Comparison of ENCODE assay signal across 8 cellular contexts in the genomic region with DNA sequence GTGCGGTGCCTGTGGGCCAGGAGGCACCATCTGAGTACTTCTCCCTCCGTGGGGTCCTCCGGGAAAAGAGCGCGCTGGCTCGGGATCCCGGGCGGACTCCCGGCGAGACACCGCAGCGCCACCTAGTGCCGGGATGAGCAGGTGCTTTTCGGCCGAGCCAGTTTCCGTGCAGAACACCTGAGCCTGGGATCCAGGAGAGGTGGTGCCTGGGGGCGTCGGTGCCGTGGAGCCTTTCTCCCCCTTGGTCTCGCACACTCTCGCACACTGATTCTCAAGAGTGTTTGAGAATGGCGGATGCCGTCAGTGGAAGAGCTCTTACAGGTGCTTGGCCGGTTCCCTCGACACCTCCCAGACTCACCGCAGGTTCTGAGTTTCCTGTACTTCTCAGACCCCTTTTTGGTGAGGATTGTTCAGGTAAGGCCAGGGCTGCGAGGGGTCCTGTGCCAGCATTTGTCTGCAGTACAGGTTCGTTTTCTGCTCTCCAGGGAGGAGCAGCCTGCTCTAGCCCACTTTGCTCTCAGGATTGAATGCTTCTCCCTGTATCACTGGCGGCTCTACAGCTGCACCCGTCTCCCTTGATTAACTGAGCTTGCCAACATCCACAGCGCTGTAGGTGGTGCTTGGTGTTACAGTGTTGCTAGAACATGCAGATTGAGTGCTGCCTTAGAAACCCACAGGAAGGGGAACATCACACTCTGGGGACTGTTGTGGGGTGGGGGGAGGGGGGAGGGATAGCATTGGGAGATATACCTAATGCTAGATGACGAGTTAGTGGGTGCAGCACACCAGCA. TPM values are rescaled to one million over a fixed set of nuclear protein-coding genes. Genes with fewer than 3 reads are reported as not detected.
DNase-seq lines count a peak whose midpoint lies in the region; ATAC-seq and TF ChIP-seq lines count a peak whose summit lies in the region.

No MANE protein-coding gene starts in this region.

- H3K4me3 Mint-ChIP-seq in activated CD4-positive, alpha-beta memory T cell treated with anti-CD3 and anti-CD28 coated beads, Interleukin-2, amount 10 ng/mL, durations not matched to agents 7 days and 5 days, result no peak overlapping the region
- peak overlapping the region; percentile 22 to 81 (median 66) for H3K4me3 Mint-ChIP-seq in naive thymus-derived CD8-positive, alpha-beta T cell

- DNase-seq in DMS53 (lab: John Stamatoyannopoulos, UW) (peak; percentile 77), NB4 (ENCODE audit: low read depth) (peak; percentile 38), esophagus muscularis mucosa (ENCODE audit: extremely low spot score) (no peak), upper lobe of right lung (peak; percentile 87)
- DNase-seq in activated CD4-positive, alpha-beta memory T cell treated with anti-CD3 and anti-CD28 coated beads, Interleukin-2, amount 10 ng/mL, durations not matched to agents 7 days and 5 days, result peak; percentile 46
- peak in 7 of 10 donors; percentile 29 to 51 (median 41) for DNase-seq in naive thymus-derived CD8-positive, alpha-beta T cell

- H3K27ac ChIP-seq in esophagus muscularis mucosa (replicated peaks in 1 of 4), result no peak overlapping the region
- H3K27ac ChIP-seq in upper lobe of right lung, result no peak overlapping the region

- TF ChIP-seq CTCF in NB4 (IDR thresholded peaks at IDR 0.05; ENCODE audit: low read depth, low read length) (peak; percentile 63), esophagus muscularis mucosa (IDR thresholded peaks at IDR 0.05) (peak; percentile 72 to 93 (median 83)), upper lobe of right lung (IDR thresholded peaks at IDR 0.05) (peak; percentile 84)

- H3K4me3 ChIP-seq in NB4 (ENCODE audit: low read depth, low read length), result no peak overlapping the region
- H3K4me3 ChIP-seq in esophagus muscularis mucosa, result peak overlapping the region in 3 of 4 donors; percentile 15 to 38 (median 38)
- peak overlapping the region; percentile 1 for H3K4me3 ChIP-seq in upper lobe of right lung

- peaks cover 16% of the 10 kb centered on the region for H3K36me3 Mint-ChIP-seq in activated CD4-positive, alpha-beta memory T cell treated with anti-CD3 and anti-CD28 coated beads, Interleukin-2, amount 10 ng/mL, durations not matched to agents 7 days and 5 days (ENCODE audit: low read depth)
- H3K36me3 Mint-ChIP-seq in naive thymus-derived CD8-positive, alpha-beta T cell, result peaks cover 0 to 27% (median 1%) of the 10 kb centered on the region in 3 donors

- H3K27ac Mint-ChIP-seq in activated CD4-positive, alpha-beta memory T cell treated with anti-CD3 and anti-CD28 coated beads, Interleukin-2, amount 10 ng/mL, durations not matched to agents 7 days and 5 days, result no peak overlapping the region
- H3K27ac Mint-ChIP-seq in naive thymus-derived CD8-positive, alpha-beta T cell, result peak overlapping the region in 8 of 10 donors; percentile 34 to 88 (median 78)

- H3K27me3 Mint-ChIP-seq in activated CD4-positive, alpha-beta memory T cell treated with anti-CD3 and anti-CD28 coated beads, Interleukin-2, amount 10 ng/mL, durations not matched to agents 7 days and 5 days, result no peaks in the 10 kb centered on the region
- H3K27me3 Mint-ChIP-seq in naive thymus-derived CD8-positive, alpha-beta T cell, result no peaks in the 10 kb centered on the region

- no peak for TF ChIP-seq POLR2A in NB4 (IDR thresholded peaks at IDR 0.05; ENCODE audit: extremely low read depth, insufficient read length)
- TF ChIP-seq POLR2A in esophagus muscularis mucosa (IDR thresholded peaks at IDR 0.05; ENCODE audit: low read depth), result no peak

- intact Hi-C loops in esophagus muscularis mucosa (cut with DNase I) (loop anchor here (2.0 to 5.0 kb wide), 2 partner anchors 106 to 423 kb away; no protein-coding TSS in a partner anchor), upper lobe of right lung (cut with DNase I) (no loop called here)

- ATAC-seq in naive thymus-derived CD8-positive, alpha-beta T cell, result peak; percentile 83 to 91
- ATAC-seq in upper lobe of right lung (peak; percentile 87), GM18870 (IDR thresholded peaks at IDR 0.05; ENCODE audit: unreplicated experiment) (no peak), GM21619 (IDR thresholded peaks at IDR 0.05; ENCODE audit: unreplicated experiment) (no peak)

- H3K4me1 ChIP-seq in esophagus muscularis mucosa, result peaks cover 4 to 13% (median 9%) of the 10 kb centered on the region in 4 donors
- H3K4me1 ChIP-seq in upper lobe of right lung, result peaks cover 5% of the 10 kb centered on the region

- H3K4me1 Mint-ChIP-seq in activated CD4-positive, alpha-beta memory T cell treated with anti-CD3 and anti-CD28 coated beads, Interleukin-2, amount 10 ng/mL, durations not matched to agents 7 days and 5 days, result peaks cover 13% of the 10 kb centered on the region
- peaks cover 8 to 34% (median 26%) of the 10 kb centered on the region in 4 donors for H3K4me1 Mint-ChIP-seq in naive thymus-derived CD8-positive, alpha-beta T cell

- H3K27me3 ChIP-seq in esophagus muscularis mucosa (no peaks in the 10 kb centered on the region), upper lobe of right lung (no peaks in the 10 kb centered on the region)

- H3K9me3 Mint-ChIP-seq in activated CD4-positive, alpha-beta memory T cell treated with anti-CD3 and anti-CD28 coated beads, Interleukin-2, amount 10 ng/mL, durations not matched to agents 7 days and 5 days, result no peaks in the 10 kb centered on the region
- H3K9me3 Mint-ChIP-seq in naive thymus-derived CD8-positive, alpha-beta T cell, result no peaks in the 10 kb centered on the region

- POLR2A ChIA-PET in activated CD4-positive, alpha-beta memory T cell treated with anti-CD3 and anti-CD28 coated beads, Interleukin-2, amount 10 ng/mL, durations not matched to agents 7 days and 5 days (lab: Charles Lee), result interaction anchor here (0.6 kb wide), 1 partner anchor 304 kb away, joined by 3 read pairs; no protein-coding TSS in a partner anchor
- POLR2A ChIA-PET in naive thymus-derived CD8-positive, alpha-beta T cell (lab: Charles Lee), result interaction anchor here (0.7 kb wide), 1 partner anchor 134 kb away, joined by 4 read pairs; no protein-coding TSS in a partner anchor

- H3K36me3 ChIP-seq in esophagus muscularis mucosa (peaks cover 0 to 34% (median 27%) of the 10 kb centered on the region in 4 donors), upper lobe of right lung (peaks cover 1% of the 10 kb centered on the region)

- 48% methylated on average over 20 of the region's 32 CpGs for WGBS in esophagus muscularis mucosa

- H3K9me3 ChIP-seq in esophagus muscularis mucosa, result no peaks in the 10 kb centered on the region
- no peaks in the 10 kb centered on the region for H3K9me3 ChIP-seq in upper lobe of right lung

- CTCF ChIA-PET in activated CD4-positive, alpha-beta memory T cell treated with anti-CD3 and anti-CD28 coated beads, Interleukin-2, amount 10 ng/mL, durations not matched to agents 7 days and 5 days (lab: Charles Lee), result interaction anchor here (0.6 to 1.1 kb wide), 3 partner anchors 10 to 295 kb away, joined by 3 to 4 read pairs (median 4); no protein-coding TSS in a partner anchor

- no peak for TF ChIP-seq EP300 in esophagus muscularis mucosa (IDR thresholded peaks at IDR 0.05)

RNA-seq across cellular contexts. Expression of a gene that starts 23.4 kb away (rescaled TPM):
- total RNA-seq in activated CD4-positive, alpha-beta memory T cell treated with anti-CD3 and anti-CD28 coated beads, Interleukin-2, amount 10 ng/mL, durations not matched to agents 7 days and 5 days, result 100 to 1,000 TPM; 133 to 135 TPM
- total RNA-seq in esophagus muscularis mucosa, result 10 to 100 TPM; 38.1 to 56.7 (median 53.6) TPM
- total RNA-seq in naive thymus-derived CD8-positive, alpha-beta T cell, result 100 to 1,000 TPM; 155 to 170 TPM
- polyA plus RNA-seq in naive thymus-derived CD8-positive, alpha-beta T cell, result 10 to 100 TPM; 41.2 to 91.9 (median 53.9) TPM
- 84.5 TPM for total RNA-seq in upper lobe of right lung

RNA-seq across cellular contexts. Expression of a gene that starts 39.8 kb away (rescaled TPM):
- total RNA-seq in activated CD4-positive, alpha-beta memory T cell treated with anti-CD3 and anti-CD28 coated beads, Interleukin-2, amount 10 ng/mL, durations not matched to agents 7 days and 5 days, result 1 to 10 TPM; 2.4 to 3.7 TPM
- total RNA-seq in esophagus muscularis mucosa (10 to 100 TPM in 1 of 4 donors, 1 to 10 TPM in 3; 3.4 to 22.7 (median 6.5) TPM), upper lobe of right lung (27.4 TPM)
- total RNA-seq in naive thymus-derived CD8-positive, alpha-beta T cell, result 10 to 100 TPM; 10.3 to 12.7 TPM
- under 1 TPM; 0.40 to 0.88 (median 0.43) TPM for polyA plus RNA-seq in naive thymus-derived CD8-positive, alpha-beta T cell

RNA-seq across cellular contexts. Expression of a gene that starts 58.7 kb away (rescaled TPM):
- 10 to 100 TPM; 30.4 to 32.1 TPM for total RNA-seq in activated CD4-positive, alpha-beta memory T cell treated with anti-CD3 and anti-CD28 coated beads, Interleukin-2, amount 10 ng/mL, durations not matched to agents 7 days and 5 days
- 10 to 100 TPM; 11.5 to 27.5 (median 17.3) TPM for total RNA-seq in esophagus muscularis mucosa
- 10 to 100 TPM; 42.8 to 43.6 TPM for total RNA-seq in naive thymus-derived CD8-positive, alpha-beta T cell
- 10 to 100 TPM; 28.6 to 46.2 (median 33.9) TPM for polyA plus RNA-seq in naive thymus-derived CD8-positive, alpha-beta T cell
- 21.4 TPM for total RNA-seq in upper lobe of right lung

Comparison
In these comparisons a context has a peak if more than half of its experiments do, and no peak if none do; other contexts are left out.
1. ATAC-seq: peak in naive thymus-derived CD8-positive, alpha-beta T cell (2 of 2) and upper lobe of right lung (single experiment); none in GM18870 (single experiment) and GM21619 (single experiment).
2. Peak in every context shown above with its lines, with median percentiles within 50 percentile points of each other: CTCF ChIP-seq.